In genomic region chr13:110965755-110966134, GRCh38 we compare ENCODE assay signal across 1 cellular context.
TF ChIP-seq lines count a peak whose summit lies in the region.

No MANE protein-coding gene starts in this region.

TF ChIP-seq in IMR-90, 13 proteins besides CTCF, POLR2A, EP300 and RAD21:
- TF ChIP-seq USF2 (IDR thresholded peaks at IDR 0.05; ENCODE audit: low read depth, low read length) (no peak), MAZ (IDR thresholded peaks at IDR 0.05; ENCODE audit: borderline replicate concordance, low read depth, low read length) (no peak), CHD1 (IDR thresholded peaks at IDR 0.05; ENCODE audit: low read depth, low read length) (no peak), ELK1 (IDR thresholded peaks at IDR 0.05; ENCODE audit: borderline replicate concordance, low read depth, low read length) (no peak), CEBPB (IDR thresholded peaks at IDR 0.05; ENCODE audit: low read depth, low read length) (no peak), MAFK (IDR thresholded peaks at IDR 0.05; ENCODE audit: low read depth, low read length) (no peak), FOS (IDR thresholded peaks at IDR 0.05; ENCODE audit: low read depth, low read length) (no peak), RCOR1 (IDR thresholded peaks at IDR 0.05; ENCODE audit: insufficient replicate concordance, low read length) (no peak), RFX5 (IDR thresholded peaks at IDR 0.05; ENCODE audit: low read depth, low read length) (no peak), MXI1 (IDR thresholded peaks at IDR 0.05; ENCODE audit: borderline replicate concordance, low read depth, low read length) (no peak), NFE2L2 (IDR thresholded peaks at IDR 0.05; ENCODE audit: low read depth, low read length) (no peak), BHLHE40 (IDR thresholded peaks at IDR 0.05; ENCODE audit: low read depth, low read length) (no peak), SMC3 (IDR thresholded peaks at IDR 0.05; ENCODE audit: low read depth, low read length) (no peak)
